ENCODE assay signal across 19 cellular contexts in the genomic region with DNA sequence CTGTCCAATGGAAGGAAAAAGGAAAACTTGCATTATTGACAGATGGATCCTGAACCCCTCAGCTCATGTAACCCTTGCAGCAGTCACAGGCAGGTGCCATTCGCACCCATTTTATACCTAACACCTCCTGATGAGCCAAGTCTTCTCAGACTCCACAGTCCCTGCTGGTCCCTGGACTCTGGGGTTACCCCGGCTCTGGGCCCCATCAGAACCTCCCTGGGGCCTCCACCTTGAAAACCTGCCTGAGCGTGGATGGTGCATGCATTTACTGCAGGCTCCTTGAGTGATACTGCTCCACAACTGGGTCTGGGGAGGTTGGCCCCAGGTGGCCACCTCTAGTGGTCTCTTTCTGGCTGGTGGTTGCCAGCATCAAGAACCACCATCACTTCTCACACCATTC. TPM values are rescaled to one million over a fixed set of nuclear protein-coding genes. Genes with fewer than 3 reads are reported as not detected.
DNase-seq lines count a peak whose midpoint lies in the region; ATAC-seq lines count a peak whose summit lies in the region.
"Had no signal": no experiment of that assay in that cellular context is flagged by ENCODE, and none has a peak within 500 bp of the region (broad histone marks: within the 10 kb centered on the region; RNA-seq: fewer than 3 reads in every experiment).

No MANE protein-coding gene starts in this region.

- H3K4me3 Mint-ChIP-seq in activated T-helper 2 cell treated with anti-CD3 and anti-CD28 coated beads, Interferon-gamma antibody, Interleukin-2, Interleukin-4, amounts not matched to agents 10 μg/mL and 5 μg/mL and 100 μg/mL, durations not matched to agents 14 hours and 24 hours and 36 hours (ENCODE audit: low read depth) = no peak overlapping the region
- H3K4me3 Mint-ChIP-seq: B cell had no signal

- intact Hi-C loops in activated T-helper 2 cell treated with anti-CD3 and anti-CD28 coated beads, Interferon-gamma antibody, Interleukin-2, Interleukin-4, amounts not matched to agents 10 μg/mL and 5 μg/mL and 100 μg/mL, durations not matched to agents 14 hours and 24 hours and 36 hours (cut with micrococcal nuclease) = no loop called here
- intact Hi-C loops in posterior vena cava (cut with DNase I) = no loop called here

- H3K27me3 Mint-ChIP-seq in activated T-helper 2 cell treated with anti-CD3 and anti-CD28 coated beads, Interferon-gamma antibody, Interleukin-2, Interleukin-4, amounts not matched to agents 10 μg/mL and 5 μg/mL and 100 μg/mL, durations not matched to agents 14 hours and 24 hours and 36 hours (ENCODE audit: low read depth) = no peaks in the 10 kb centered on the region
- H3K27me3 Mint-ChIP-seq: B cell had no signal

- H3K36me3 Mint-ChIP-seq in activated T-helper 2 cell treated with anti-CD3 and anti-CD28 coated beads, Interferon-gamma antibody, Interleukin-2, Interleukin-4, amounts not matched to agents 10 μg/mL and 5 μg/mL and 100 μg/mL, durations not matched to agents 14 hours and 24 hours and 36 hours (ENCODE audit: low read depth) = peaks cover 3% of the 10 kb centered on the region

- H3K9me3 Mint-ChIP-seq in activated T-helper 2 cell treated with anti-CD3 and anti-CD28 coated beads, Interferon-gamma antibody, Interleukin-2, Interleukin-4, amounts not matched to agents 10 μg/mL and 5 μg/mL and 100 μg/mL, durations not matched to agents 14 hours and 24 hours and 36 hours = no peaks in the 10 kb centered on the region

- ATAC-seq in HG03139 (IDR thresholded peaks at IDR 0.05; ENCODE audit: unreplicated experiment) = no peak
- ATAC-seq in HG03095 (IDR thresholded peaks at IDR 0.05; ENCODE audit: unreplicated experiment) = no peak
- ATAC-seq in HG02884 (IDR thresholded peaks at IDR 0.05; ENCODE audit: unreplicated experiment) = no peak
- ATAC-seq: A549 had no signal

- DNase-seq in activated effector memory CD4-positive, alpha-beta T cell treated with anti-CD3 and anti-CD28 coated beads, Interleukin-2, amount 50 U/mL, for 16 hours = peak; percentile 38
- no peak for DNase-seq in activated effector memory CD4-positive, alpha-beta T cell treated with Interleukin-2 at 50 U/mL for 16 hours
- no peak for DNase-seq in activated T-helper 2 cell treated with anti-CD3 and anti-CD28 coated beads, Interferon-gamma antibody, Interleukin-2, Interleukin-4, amounts not matched to agents 10 μg/mL and 5 μg/mL and 100 μg/mL, durations not matched to agents 14 hours and 24 hours and 36 hours (ENCODE audit: low spot score)
- peak; percentile 43 for DNase-seq in posterior vena cava (ENCODE audit: low spot score)
- DNase-seq: KBM-7, MM.1S, NCI-H1048, NCI-H1417 treated with DMSO at 0.1 percent for 48 hours, NCI-H187 treated with DMSO at 0.1 percent for 48 hours, NCI-H2107, NCI-H446 treated with DMSO at 0.1 percent for 48 hours, NCI-H526 treated with DMSO at 0.1 percent for 48 hours, SIG-M5, SK-N-SH had no signal

- H3K4me1 Mint-ChIP-seq in activated T-helper 2 cell treated with anti-CD3 and anti-CD28 coated beads, Interferon-gamma antibody, Interleukin-2, Interleukin-4, amounts not matched to agents 10 μg/mL and 5 μg/mL and 100 μg/mL, durations not matched to agents 14 hours and 24 hours and 36 hours (ENCODE audit: low read depth) = peaks cover 13% of the 10 kb centered on the region
- H3K4me1 Mint-ChIP-seq: B cell had no signal

- peak overlapping the region; percentile 5 for H3K27ac Mint-ChIP-seq in activated T-helper 2 cell treated with anti-CD3 and anti-CD28 coated beads, Interferon-gamma antibody, Interleukin-2, Interleukin-4, amounts not matched to agents 10 μg/mL and 5 μg/mL and 100 μg/mL, durations not matched to agents 14 hours and 24 hours and 36 hours
- H3K27ac Mint-ChIP-seq: B cell had no signal

RNA-seq across cellular contexts. Expression of gene DOCK3, which starts 15.9 kb away (rescaled TPM):
- 1.1 and 1.4 TPM in 2 replicates for total RNA-seq in activated T-helper 2 cell treated with anti-CD3 and anti-CD28 coated beads, Interferon-gamma antibody, Interleukin-2, Interleukin-4, amounts not matched to agents 10 μg/mL and 5 μg/mL and 100 μg/mL, durations not matched to agents 14 hours and 24 hours and 36 hours
- total RNA-seq in posterior vena cava = 1 to 10 TPM in 1 of 2 donors, under 1 TPM in 1; 0.60 to 2.4 TPM

RNA-seq across cellular contexts. Expression of gene MAPKAPK3, which starts 41.9 kb away (rescaled TPM):
- total RNA-seq in activated T-helper 2 cell treated with anti-CD3 and anti-CD28 coated beads, Interferon-gamma antibody, Interleukin-2, Interleukin-4, amounts not matched to agents 10 μg/mL and 5 μg/mL and 100 μg/mL, durations not matched to agents 14 hours and 24 hours and 36 hours = 178 and 190 TPM in 2 replicates
- total RNA-seq in posterior vena cava = 10 to 100 TPM; 21.8 to 32.9 TPM

RNA-seq across cellular contexts. Expression of gene CISH, which starts 47.3 kb away (rescaled TPM):
- total RNA-seq in activated T-helper 2 cell treated with anti-CD3 and anti-CD28 coated beads, Interferon-gamma antibody, Interleukin-2, Interleukin-4, amounts not matched to agents 10 μg/mL and 5 μg/mL and 100 μg/mL, durations not matched to agents 14 hours and 24 hours and 36 hours = 351 and 355 TPM in 2 replicates
- total RNA-seq in posterior vena cava = 10 to 100 TPM in 1 of 2 donors, 1 to 10 TPM in 1; 8.6 to 12.5 TPM

Comparison
In these comparisons a context has a peak if more than half of its experiments do, and no peak if none do; other contexts are left out.
1. DNase-seq: peak in activated effector memory CD4-positive, alpha-beta T cell treated with anti-CD3 and anti-CD28 coated beads, Interleukin-2, amount 50 U/mL, for 16 hours (single experiment) and posterior vena cava (single experiment); none in activated effector memory CD4-positive, alpha-beta T cell treated with Interleukin-2 at 50 U/mL for 16 hours (single experiment) and activated T-helper 2 cell treated with anti-CD3 and anti-CD28 coated beads, Interferon-gamma antibody, Interleukin-2, Interleukin-4, amounts not matched to agents 10 μg/mL and 5 μg/mL and 100 μg/mL, durations not matched to agents 14 hours and 24 hours and 36 hours (single experiment).
2. RNA of gene CISH, which starts 47.3 kb away (total RNA-seq): 351 to 355 TPM in activated T-helper 2 cell treated with anti-CD3 and anti-CD28 coated beads, Interferon-gamma antibody, Interleukin-2, Interleukin-4, amounts not matched to agents 10 μg/mL and 5 μg/mL and 100 μg/mL, durations not matched to agents 14 hours and 24 hours and 36 hours; 8.6 to 12.5 TPM in posterior vena cava; every median in the first group is over 10 times any median in the second.